8 cellular contexts compared by ENCODE assay signal in the genomic region with DNA sequence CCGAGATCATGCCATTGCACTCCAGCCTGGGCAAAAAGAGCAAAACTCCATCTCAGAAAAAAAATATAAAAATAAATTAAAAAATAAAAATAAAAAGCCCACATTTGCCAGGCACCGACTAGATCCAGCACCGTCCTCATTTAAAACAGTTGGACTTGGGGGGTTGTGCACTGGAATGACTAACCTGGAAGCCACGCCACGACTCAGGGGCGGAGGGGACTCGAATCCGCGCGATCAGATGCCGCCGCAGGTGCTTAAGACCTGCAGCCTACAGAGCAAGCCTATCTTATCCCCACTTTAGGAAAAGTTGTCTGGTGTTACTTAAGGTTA. TPM values are rescaled to one million over a fixed set of nuclear protein-coding genes. Genes with fewer than 3 reads are reported as not detected.
A peak's percentile ranks its signal among the peaks of the same experiment; 100 is the strongest.
DNase-seq lines count a peak whose midpoint lies in the region; ATAC-seq and TF ChIP-seq lines count a peak whose summit lies in the region.

No MANE protein-coding gene starts in this region.

- H3K36me3 ChIP-seq in right atrium auricular region: no peaks in the 10 kb centered on the region
- H3K36me3 ChIP-seq in breast epithelium: no peaks in the 10 kb centered on the region
- no peaks in the 10 kb centered on the region for H3K36me3 ChIP-seq in aorta (ENCODE audit: control insufficient read depth in 1 of 2, insufficient read depth in 2 of 2, low read length in 1 of 2)

- intact Hi-C loops in Right ventricle myocardium superior (cut with DNase I) (no loop called here), breast epithelium (cut with DNase I; ENCODE audit: low total_unique reads) (no loop called here), aorta (cut with DNase I) (loop anchor here in 1 of 2 donors (10.0 kb wide), 1 partner anchor 167 kb away; no protein-coding TSS in a partner anchor)

- ATAC-seq in Right ventricle myocardium superior (ENCODE audit: poor library complexity) (no peak), aorta (ENCODE audit: low FRiP score) (no peak), HG02840 (IDR thresholded peaks at IDR 0.05; ENCODE audit: low FRiP score, unreplicated experiment) (no peak)

- H3K4me3 ChIP-seq in right atrium auricular region: peak overlapping the region; percentile 43 to 49
- H3K4me3 ChIP-seq in breast epithelium: peak overlapping the region; percentile 43 to 65 (median 56)
- peak overlapping the region; percentile 32 for H3K4me3 ChIP-seq in mononuclear cell (ENCODE audit: low read length)
- peak overlapping the region; percentile 37 to 46 for H3K4me3 ChIP-seq in aorta (ENCODE audit: low read length in 2 of 2)

- peak overlapping the region; percentile 9 to 46 for H3K27ac ChIP-seq in right atrium auricular region
- H3K27ac ChIP-seq in breast epithelium: peak overlapping the region in 1 of 2 donors; percentile 45
- H3K27ac ChIP-seq in aorta (ENCODE audit: low read depth in 1 of 2, low read length in 2 of 2): no peak overlapping the region

- WGBS in aorta, 2 donors: 3 to 5% methylated on average over 12 of the region's 12 CpGs

- TF ChIP-seq POLR2A in breast epithelium (IDR thresholded peaks at IDR 0.05): no peak

- H3K27me3 ChIP-seq in right atrium auricular region: no peaks in the 10 kb centered on the region
- H3K27me3 ChIP-seq in breast epithelium: no peaks in the 10 kb centered on the region
- H3K27me3 ChIP-seq in mononuclear cell (ENCODE audit: insufficient read depth, low read length): no peaks in the 10 kb centered on the region
- H3K27me3 ChIP-seq in aorta (ENCODE audit: control insufficient read depth in 1 of 2, insufficient read depth in 2 of 2, low read length in 1 of 2): no peaks in the 10 kb centered on the region

- H3K9me3 ChIP-seq in right atrium auricular region (no peaks in the 10 kb centered on the region), breast epithelium (no peaks in the 10 kb centered on the region), mononuclear cell (ENCODE audit: low read depth, low read length) (no peaks in the 10 kb centered on the region), aorta (ENCODE audit: control insufficient read depth, low read length) (no peaks in the 10 kb centered on the region)

- DNase-seq in right atrium auricular region (ENCODE audit: low spot score) (no peak), Right ventricle myocardium superior (no peak), breast epithelium (ENCODE audit: low spot score in 2 of 2) (no peak), aorta (no peak), HT-29 (ENCODE audit: low spot score) (no peak), iPS-NIHi7 (ENCODE audit: extremely low spot score) (no peak)

- TF ChIP-seq CTCF in right atrium auricular region (IDR thresholded peaks at IDR 0.05) (no peak), breast epithelium (IDR thresholded peaks at IDR 0.05) (no peak)

- H3K4me1 ChIP-seq in right atrium auricular region: peaks cover 0 to 4% of the 10 kb centered on the region in 2 donors
- H3K4me1 ChIP-seq in breast epithelium: no peaks in the 10 kb centered on the region
- H3K4me1 ChIP-seq in mononuclear cell (ENCODE audit: insufficient read depth, low read length): peaks cover 14% of the 10 kb centered on the region
- no peaks in the 10 kb centered on the region for H3K4me1 ChIP-seq in aorta (ENCODE audit: control insufficient read depth in 1 of 2, insufficient read depth in 2 of 2, low read length in 2 of 2)

RNA-seq across cellular contexts. Expression of gene ZBTB8OS, which starts 38.5 kb away (rescaled TPM):
- 10 to 100 TPM; 23.9 to 34.4 TPM for total RNA-seq in right atrium auricular region
- total RNA-seq in Right ventricle myocardium superior: 34.4 TPM
- total RNA-seq in breast epithelium: 10 to 100 TPM; 19.5 to 32.1 (median 31.1) TPM
- total RNA-seq in mononuclear cell: 34.5 TPM
- 10 to 100 TPM; 36.3 to 37.8 TPM for total RNA-seq in aorta
- 10 to 100 TPM; 43.6 to 78.3 TPM for polyA plus RNA-seq in aorta
- total RNA-seq in HT-29 (2014; rRNA removed; shearing (Covaris generic)): 37.4 and 43.5 TPM in 2 replicates

RNA-seq across cellular contexts. Expression of gene RBBP4, which starts 39.2 kb away (rescaled TPM):
- total RNA-seq in right atrium auricular region (10 to 100 TPM; 62.5 to 65.7 TPM), Right ventricle myocardium superior (89.7 TPM), breast epithelium (100 to 1,000 TPM; 111 to 161 (median 121) TPM), mononuclear cell (106 TPM), aorta (100 to 1,000 TPM; 106 to 114 TPM)
- polyA plus RNA-seq in aorta: 10 to 100 TPM; 31.4 to 41.3 TPM
- total RNA-seq in HT-29 (2014; rRNA removed; shearing (Covaris generic)): 109 and 126 TPM in 2 replicates

Comparison
In these comparisons a context has a peak if more than half of its experiments do, and no peak if none do; other contexts are left out.
1. H3K27ac ChIP-seq: peak in right atrium auricular region (2 of 2); none in aorta (0 of 2).
2. Peak in every context shown above with its lines, with median percentiles within 50 percentile points of each other: H3K4me3 ChIP-seq.